In the genomic region with DNA sequence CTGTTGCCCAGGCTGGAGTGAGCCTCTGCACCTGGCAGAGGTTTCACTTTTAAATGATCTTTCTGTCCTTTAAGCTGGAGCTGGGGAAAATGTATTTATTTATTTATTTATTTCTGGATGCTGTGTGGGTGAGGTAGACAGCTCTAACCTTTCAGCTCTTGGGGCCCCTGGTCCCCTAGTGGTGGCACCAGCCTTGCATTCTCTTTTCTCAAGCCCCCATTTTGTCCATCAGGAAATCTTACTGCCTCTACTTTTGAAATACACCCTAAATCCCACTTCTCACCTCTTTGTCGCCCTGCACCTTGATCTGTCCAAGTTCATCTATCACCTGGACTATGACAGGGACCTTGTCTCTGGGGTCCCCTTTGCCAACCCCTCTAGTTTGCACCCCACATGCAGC, we compare ENCODE assay signal across 1 cellular context.
TF ChIP-seq lines count a peak whose summit lies in the region.

No MANE protein-coding gene starts in this region.

TF ChIP-seq in K562, 482 proteins besides CTCF, POLR2A, EP300 and RAD21:
- TF ChIP-seq YY1 (IDR thresholded peaks at IDR 0.05; ENCODE audit: borderline replicate concordance in 1 of 3, control insufficient read depth in 1 of 3, extremely low read depth in 1 of 3, insufficient read depth in 3 of 3, insufficient read length in 1 of 3, insufficient replicate concordance in 2 of 3, low read depth in 1 of 3, low read length in 2 of 3), result peak in 1 of 3 experiments; percentile 73
- 0 out of 2 replicates have a peak, but pooled peaks have one; percentile 9 for TF ChIP-seq EGR1 (conservative IDR thresholded peaks at IDR 0.05)
- TF ChIP-seq, protein P1, sequence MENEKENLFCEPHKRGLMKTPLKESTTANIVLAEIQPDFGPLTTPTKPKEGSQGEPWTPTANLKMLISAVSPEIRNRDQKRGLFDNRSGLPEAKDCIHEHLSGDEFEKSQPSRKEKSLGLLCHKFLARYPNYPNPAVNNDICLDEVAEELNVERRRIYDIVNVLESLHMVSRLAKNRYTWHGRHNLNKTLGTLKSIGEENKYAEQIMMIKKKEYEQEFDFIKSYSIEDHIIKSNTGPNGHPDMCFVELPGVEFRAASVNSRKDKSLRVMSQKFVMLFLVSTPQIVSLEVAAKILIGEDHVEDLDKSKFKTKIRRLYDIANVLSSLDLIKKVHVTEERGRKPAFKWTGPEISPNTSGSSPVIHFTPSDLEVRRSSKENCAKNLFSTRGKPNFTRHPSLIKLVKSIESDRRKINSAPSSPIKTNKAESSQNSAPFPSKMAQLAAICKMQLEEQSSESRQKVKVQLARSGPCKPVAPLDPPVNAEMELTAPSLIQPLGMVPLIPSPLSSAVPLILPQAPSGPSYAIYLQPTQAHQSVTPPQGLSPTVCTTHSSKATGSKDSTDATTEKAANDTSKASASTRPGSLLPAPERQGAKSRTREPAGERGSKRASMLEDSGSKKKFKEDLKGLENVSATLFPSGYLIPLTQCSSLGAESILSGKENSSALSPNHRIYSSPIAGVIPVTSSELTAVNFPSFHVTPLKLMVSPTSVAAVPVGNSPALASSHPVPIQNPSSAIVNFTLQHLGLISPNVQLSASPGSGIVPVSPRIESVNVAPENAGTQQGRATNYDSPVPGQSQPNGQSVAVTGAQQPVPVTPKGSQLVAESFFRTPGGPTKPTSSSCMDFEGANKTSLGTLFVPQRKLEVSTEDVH (IDR thresholded peaks at IDR 0.05; ENCODE audit: low read depth, partially characterized antibody), result no peak
